Comparison of ENCODE assay signal across 1 cellular context in the genomic region with DNA sequence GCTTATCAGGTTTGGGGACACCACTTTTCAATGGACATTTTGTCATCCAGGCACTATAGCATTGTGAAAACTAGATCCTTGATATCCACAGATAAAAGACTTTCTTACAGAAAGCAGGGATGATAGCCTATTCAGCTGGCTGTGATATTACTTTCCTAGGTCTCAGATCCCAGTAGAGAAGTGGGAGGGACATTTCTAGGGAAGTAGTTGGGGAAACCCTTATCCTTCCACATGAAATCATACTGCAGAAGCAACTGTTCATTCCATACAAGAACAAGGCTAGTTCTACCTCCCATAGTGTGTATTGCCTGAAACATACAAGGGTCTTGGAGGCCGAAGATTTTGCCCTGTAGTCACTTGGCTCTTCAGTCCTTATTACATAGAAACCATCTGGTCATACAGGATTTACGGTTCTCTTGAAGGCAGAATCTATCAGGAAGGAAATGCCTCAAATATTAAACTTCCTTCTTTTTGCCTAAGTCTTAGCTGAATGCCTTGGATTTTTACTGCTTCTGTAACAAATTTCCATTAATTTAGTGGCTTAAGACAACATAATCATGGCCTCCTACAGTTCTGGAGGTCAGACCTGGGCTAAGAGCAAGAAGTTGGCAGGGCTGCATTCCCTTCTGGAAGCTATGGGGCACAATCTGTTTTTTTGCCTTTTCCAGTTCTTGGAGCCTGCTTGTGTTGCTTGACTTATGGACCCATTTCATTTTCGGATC.
TF ChIP-seq lines count a peak whose summit lies in the region.

No MANE protein-coding gene starts in this region.

TF ChIP-seq in K562, 482 proteins besides CTCF, POLR2A, EP300 and RAD21 (continued from another document):
- no peak for TF ChIP-seq ARID3B (CRISPR knock-in tag; IDR thresholded peaks at IDR 0.05; ENCODE audit: borderline replicate concordance)
- no peak for TF ChIP-seq BRF1 (IDR thresholded peaks at IDR 0.05; ENCODE audit: borderline replicate concordance, extremely low read depth, insufficient read length)
- TF ChIP-seq, protein P1, sequence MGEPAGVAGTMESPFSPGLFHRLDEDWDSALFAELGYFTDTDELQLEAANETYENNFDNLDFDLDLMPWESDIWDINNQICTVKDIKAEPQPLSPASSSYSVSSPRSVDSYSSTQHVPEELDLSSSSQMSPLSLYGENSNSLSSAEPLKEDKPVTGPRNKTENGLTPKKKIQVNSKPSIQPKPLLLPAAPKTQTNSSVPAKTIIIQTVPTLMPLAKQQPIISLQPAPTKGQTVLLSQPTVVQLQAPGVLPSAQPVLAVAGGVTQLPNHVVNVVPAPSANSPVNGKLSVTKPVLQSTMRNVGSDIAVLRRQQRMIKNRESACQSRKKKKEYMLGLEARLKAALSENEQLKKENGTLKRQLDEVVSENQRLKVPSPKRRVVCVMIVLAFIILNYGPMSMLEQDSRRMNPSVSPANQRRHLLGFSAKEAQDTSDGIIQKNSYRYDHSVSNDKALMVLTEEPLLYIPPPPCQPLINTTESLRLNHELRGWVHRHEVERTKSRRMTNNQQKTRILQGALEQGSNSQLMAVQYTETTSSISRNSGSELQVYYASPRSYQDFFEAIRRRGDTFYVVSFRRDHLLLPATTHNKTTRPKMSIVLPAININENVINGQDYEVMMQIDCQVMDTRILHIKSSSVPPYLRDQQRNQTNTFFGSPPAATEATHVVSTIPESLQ (CRISPR knock-in tag; IDR thresholded peaks at IDR 0.05): no peak
- TF ChIP-seq, protein P2, sequence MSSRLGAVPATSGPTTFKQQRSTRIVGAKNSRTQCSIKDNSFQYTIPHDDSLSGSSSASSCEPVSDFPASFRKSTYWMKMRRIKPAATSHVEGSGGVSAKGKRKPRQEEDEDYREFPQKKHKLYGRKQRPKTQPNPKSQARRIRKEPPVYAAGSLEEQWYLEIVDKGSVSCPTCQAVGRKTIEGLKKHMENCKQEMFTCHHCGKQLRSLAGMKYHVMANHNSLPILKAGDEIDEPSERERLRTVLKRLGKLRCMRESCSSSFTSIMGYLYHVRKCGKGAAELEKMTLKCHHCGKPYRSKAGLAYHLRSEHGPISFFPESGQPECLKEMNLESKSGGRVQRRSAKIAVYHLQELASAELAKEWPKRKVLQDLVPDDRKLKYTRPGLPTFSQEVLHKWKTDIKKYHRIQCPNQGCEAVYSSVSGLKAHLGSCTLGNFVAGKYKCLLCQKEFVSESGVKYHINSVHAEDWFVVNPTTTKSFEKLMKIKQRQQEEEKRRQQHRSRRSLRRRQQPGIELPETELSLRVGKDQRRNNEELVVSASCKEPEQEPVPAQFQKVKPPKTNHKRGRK (tag; IDR thresholded peaks at IDR 0.05): no peak
- TF ChIP-seq CBFA2T3 (IDR thresholded peaks at IDR 0.05): 0 out of 2 replicates have a peak, but pooled peaks have one; percentile 44
- peak; percentile 71; the same call in 1 of the 2 replicates for TF ChIP-seq SOX6 (IDR thresholded peaks at IDR 0.05)
TF ChIP-seq in K562: peak in this region for 3.
